In the genomic region with DNA sequence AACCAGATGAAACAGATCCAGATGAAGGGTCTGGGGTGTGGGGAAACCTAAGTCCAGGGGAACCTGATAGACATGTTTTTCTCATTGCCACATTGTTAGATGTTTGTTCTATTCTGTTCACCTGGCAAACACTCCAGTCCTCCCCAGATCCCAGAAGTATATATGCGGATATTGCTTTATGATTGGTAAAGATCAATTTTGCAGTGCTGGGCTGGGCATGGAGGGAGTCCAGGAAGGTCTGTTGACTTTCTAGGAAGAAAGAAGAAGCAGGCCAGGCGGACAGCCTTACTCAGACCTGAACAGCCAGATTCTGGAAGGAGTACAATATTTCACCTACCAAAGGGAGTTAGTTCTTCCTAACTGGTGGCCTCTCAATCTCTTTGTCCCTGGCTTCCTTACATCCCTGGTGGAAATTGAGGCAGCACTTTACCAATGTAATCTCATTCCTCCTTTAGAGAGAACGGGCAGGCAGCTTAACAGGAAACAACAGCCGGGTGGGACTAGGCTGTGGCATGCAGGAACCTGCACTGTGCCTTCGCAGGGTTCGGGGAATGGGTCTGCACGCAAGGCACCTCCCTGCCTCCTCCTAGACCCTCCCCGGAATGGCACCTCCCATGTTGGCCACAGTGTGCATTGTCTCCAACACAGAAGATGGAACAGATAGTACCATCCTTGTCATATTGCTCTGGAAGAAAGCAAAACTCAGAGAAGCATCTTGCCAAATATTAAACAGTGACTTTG, we compare ENCODE assay signal across 9 cellular contexts. TPM values are rescaled to one million over a fixed set of nuclear protein-coding genes. Genes with fewer than 3 reads are reported as not detected.
DNase-seq lines count a peak whose midpoint lies in the region; ATAC-seq and TF ChIP-seq lines count a peak whose summit lies in the region.
"Had no signal": no experiment of that assay in that cellular context is flagged by ENCODE, and none has a peak within 500 bp of the region (broad histone marks: within the 10 kb centered on the region; RNA-seq: fewer than 3 reads in every experiment).

No MANE protein-coding gene starts in this region.

- no peak for TF ChIP-seq EP300 in suprapubic skin (IDR thresholded peaks at IDR 0.05)

- TF ChIP-seq CTCF in left lung (IDR thresholded peaks at IDR 0.05) (no peak), suprapubic skin (IDR thresholded peaks at IDR 0.05) (no peak)

- peak; percentile 27 to 45 for DNase-seq in activated T-helper 1 cell treated with anti-CD3 and anti-CD28 coated beads, Interleukin-2, amount 50 U/mL, for 16 hours (ENCODE audit: low read depth in 1 of 2, low spot score in 1 of 2)
- peak in 1 of 2 donors; percentile 78 for DNase-seq in left lung
- no peak for DNase-seq in suprapubic skin (ENCODE audit: low spot score in 2 of 2)
- DNase-seq in AML-193 (lab: John Stamatoyannopoulos, UW) = no peak
- DNase-seq in DMS114 treated with DMSO at 0.1 percent for 48 hours (lab: John Stamatoyannopoulos, UW; ENCODE audit: unreplicated experiment) = no peak

- H3K27ac ChIP-seq in left lung (peak overlapping the region; percentile 78), suprapubic skin (peak overlapping the region; percentile 72)

- H3K4me1 ChIP-seq in left lung = peaks cover 0 to 40% of the 10 kb centered on the region in 2 donors
- H3K4me1 ChIP-seq in suprapubic skin = peaks cover 14% of the 10 kb centered on the region

- H3K36me3 ChIP-seq in left lung (peaks cover 0 to 33% of the 10 kb centered on the region in 2 donors), suprapubic skin (peaks cover 3% of the 10 kb centered on the region)

- intact Hi-C loops in left lung (cut with DNase I) = no loop called here

- no peaks in the 10 kb centered on the region for H3K9me3 ChIP-seq in left lung
- no peaks in the 10 kb centered on the region for H3K9me3 ChIP-seq in suprapubic skin

- WGBS in suprapubic skin = 24% methylated on average over 7 of the region's 8 CpGs

- no peaks in the 10 kb centered on the region for H3K27me3 ChIP-seq in left lung
- H3K27me3 ChIP-seq in suprapubic skin = no peaks in the 10 kb centered on the region

- no peak for TF ChIP-seq POLR2A in suprapubic skin (IDR thresholded peaks at IDR 0.05)

- ATAC-seq in HG03354 (IDR thresholded peaks at IDR 0.05; ENCODE audit: poor library complexity, severe bottlenecking, unreplicated experiment) = peak; percentile 55
- peak; percentile 73 for ATAC-seq in left lung
- no peak for ATAC-seq in HG02870 (IDR thresholded peaks at IDR 0.05; ENCODE audit: unreplicated experiment)
- no peak for ATAC-seq in GM18861 (IDR thresholded peaks at IDR 0.05; ENCODE audit: unreplicated experiment)
- ATAC-seq: HCT116 had no signal

- peak overlapping the region; percentile 13 to 55 for H3K4me3 ChIP-seq in left lung
- peak overlapping the region; percentile 40 for H3K4me3 ChIP-seq in suprapubic skin

RNA-seq across cellular contexts. Expression of gene GIMAP6, which starts 0.9 kb away (rescaled TPM):
- total RNA-seq in left lung (10 to 100 TPM; 19.4 to 52.7 TPM), suprapubic skin (10 to 100 TPM in 2 of 4 donors, 1 to 10 TPM in 2; 4.1 to 16.8 (median 10.4) TPM)

RNA-seq across cellular contexts. Expression of gene GIMAP2, which starts 54.3 kb away (rescaled TPM):
- total RNA-seq in left lung (10 to 100 TPM; 14.7 to 30.6 TPM), suprapubic skin (1 to 10 TPM; 2.0 to 8.2 (median 2.9) TPM)

Comparison
In these comparisons a context has a peak if more than half of its experiments do, and no peak if none do; other contexts are left out.
1. ATAC-seq: peak in HG03354 (single experiment) and left lung (single experiment); none in HG02870 (single experiment) and GM18861 (single experiment).
2. DNase-seq: peak in activated T-helper 1 cell treated with anti-CD3 and anti-CD28 coated beads, Interleukin-2, amount 50 U/mL, for 16 hours (2 of 2); none in suprapubic skin (0 of 2), AML-193 (0 of 2) and DMS114 treated with DMSO at 0.1 percent for 48 hours (single experiment).